ENCODE assay signal across 1 cellular context in the genomic region with DNA sequence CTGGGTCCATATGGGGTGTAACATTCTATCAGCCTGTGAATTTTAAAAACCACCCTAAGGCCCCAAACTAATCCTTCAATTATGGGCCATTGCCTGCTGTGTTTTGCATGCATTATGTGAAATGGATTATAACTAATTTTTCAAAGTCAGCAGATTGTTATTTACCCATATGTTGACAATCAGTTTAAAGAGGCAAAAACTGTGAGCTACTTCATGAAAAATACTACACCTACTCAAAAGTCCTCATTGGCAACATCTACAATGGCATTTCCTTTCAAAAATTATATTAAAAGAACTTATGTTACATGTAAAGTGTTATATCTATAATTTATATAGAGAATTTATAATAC.
TF ChIP-seq lines count a peak whose summit lies in the region.

No MANE protein-coding gene starts in this region.

TF ChIP-seq in GM12878, 131 proteins besides CTCF, POLR2A, EP300 and RAD21 (continued from another document):
- TF ChIP-seq HSF1 (IDR thresholded peaks at IDR 0.05; ENCODE audit: low read depth, low read length): no peak
